Comparison of ENCODE assay signal across 3 cellular contexts in genomic region chr21:33645730-33646129, GRCh38.
TF ChIP-seq lines count a peak whose summit lies in the region.

No MANE protein-coding gene starts in this region.

TF ChIP-seq in A549, 52 proteins besides CTCF, POLR2A, EP300 and RAD21 (continued from another document):
- TF ChIP-seq HES2 (IDR thresholded peaks at IDR 0.05), result no peak

TF ChIP-seq in HEK293, 187 proteins besides CTCF, POLR2A, EP300 and RAD21:
- TF ChIP-seq IKZF3 (tag by site-specific recombination; IDR thresholded peaks at IDR 0.05), result 0 out of 2 replicates have a peak, but pooled peaks have one; percentile 31
- no peak for TF ChIP-seq GLI2 (tag by site-specific recombination; IDR thresholded peaks at IDR 0.05; ENCODE audit: borderline replicate concordance, low read depth)
- TF ChIP-seq ZNF548 (tag by site-specific recombination; IDR thresholded peaks at IDR 0.05), result no peak
- no peak for TF ChIP-seq REPIN1 (tag by site-specific recombination; IDR thresholded peaks at IDR 0.05; ENCODE audit: low read depth)
- TF ChIP-seq OSR2 (tag by site-specific recombination; IDR thresholded peaks at IDR 0.05), result peak; percentile 10; the same call in 1 of the 2 replicates

TF ChIP-seq in liver, 16 proteins besides CTCF, POLR2A, EP300 and RAD21 (continued from another document):
- no peak for TF ChIP-seq ATF3 (IDR thresholded peaks at IDR 0.05)
- TF ChIP-seq, protein P1, sequence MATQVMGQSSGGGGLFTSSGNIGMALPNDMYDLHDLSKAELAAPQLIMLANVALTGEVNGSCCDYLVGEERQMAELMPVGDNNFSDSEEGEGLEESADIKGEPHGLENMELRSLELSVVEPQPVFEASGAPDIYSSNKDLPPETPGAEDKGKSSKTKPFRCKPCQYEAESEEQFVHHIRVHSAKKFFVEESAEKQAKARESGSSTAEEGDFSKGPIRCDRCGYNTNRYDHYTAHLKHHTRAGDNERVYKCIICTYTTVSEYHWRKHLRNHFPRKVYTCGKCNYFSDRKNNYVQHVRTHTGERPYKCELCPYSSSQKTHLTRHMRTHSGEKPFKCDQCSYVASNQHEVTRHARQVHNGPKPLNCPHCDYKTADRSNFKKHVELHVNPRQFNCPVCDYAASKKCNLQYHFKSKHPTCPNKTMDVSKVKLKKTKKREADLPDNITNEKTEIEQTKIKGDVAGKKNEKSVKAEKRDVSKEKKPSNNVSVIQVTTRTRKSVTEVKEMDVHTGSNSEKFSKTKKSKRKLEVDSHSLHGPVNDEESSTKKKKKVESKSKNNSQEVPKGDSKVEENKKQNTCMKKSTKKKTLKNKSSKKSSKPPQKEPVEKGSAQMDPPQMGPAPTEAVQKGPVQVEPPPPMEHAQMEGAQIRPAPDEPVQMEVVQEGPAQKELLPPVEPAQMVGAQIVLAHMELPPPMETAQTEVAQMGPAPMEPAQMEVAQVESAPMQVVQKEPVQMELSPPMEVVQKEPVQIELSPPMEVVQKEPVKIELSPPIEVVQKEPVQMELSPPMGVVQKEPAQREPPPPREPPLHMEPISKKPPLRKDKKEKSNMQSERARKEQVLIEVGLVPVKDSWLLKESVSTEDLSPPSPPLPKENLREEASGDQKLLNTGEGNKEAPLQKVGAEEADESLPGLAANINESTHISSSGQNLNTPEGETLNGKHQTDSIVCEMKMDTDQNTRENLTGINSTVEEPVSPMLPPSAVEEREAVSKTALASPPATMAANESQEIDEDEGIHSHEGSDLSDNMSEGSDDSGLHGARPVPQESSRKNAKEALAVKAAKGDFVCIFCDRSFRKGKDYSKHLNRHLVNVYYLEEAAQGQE (IDR thresholded peaks at IDR 0.05), result no peak
- TF ChIP-seq, protein P2, sequence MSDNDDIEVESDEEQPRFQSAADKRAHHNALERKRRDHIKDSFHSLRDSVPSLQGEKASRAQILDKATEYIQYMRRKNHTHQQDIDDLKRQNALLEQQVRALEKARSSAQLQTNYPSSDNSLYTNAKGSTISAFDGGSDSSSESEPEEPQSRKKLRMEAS (IDR thresholded peaks at IDR 0.05), result no peak
- no peak for TF ChIP-seq EGR1 (IDR thresholded peaks at IDR 0.05; ENCODE audit: low read depth in 2 of 2)
- TF ChIP-seq YY1 (IDR thresholded peaks at IDR 0.05), result no peak
